ENCODE assay signal across 1 cellular context in genomic region chr3:141484701-141485287, GRCh38.
A peak's percentile ranks its signal among the peaks of the same experiment; 100 is the strongest.
TF ChIP-seq lines count a peak whose summit lies in the region.

No MANE protein-coding gene starts in this region.

TF ChIP-seq in HepG2, 621 proteins besides CTCF, POLR2A, EP300 and RAD21:
- TF ChIP-seq MXD3 (CRISPR knock-in tag; IDR thresholded peaks at IDR 0.05): no peak
- 0 out of 2 replicates have a peak, but pooled peaks have one; percentile 42 for TF ChIP-seq ZKSCAN1 (IDR thresholded peaks at IDR 0.05; ENCODE audit: low read length)
- no peak for TF ChIP-seq ZBTB21 (CRISPR knock-in tag; IDR thresholded peaks at IDR 0.05)
- no peak for TF ChIP-seq HMGA1 (CRISPR knock-in tag; conservative IDR thresholded peaks at IDR 0.05)
- no peak for TF ChIP-seq HNF4A (CRISPR knock-in tag; IDR thresholded peaks at IDR 0.05)
- no peak for TF ChIP-seq ZNF446 (CRISPR knock-in tag; IDR thresholded peaks at IDR 0.05)
- TF ChIP-seq ZNF784 (CRISPR knock-in tag; IDR thresholded peaks at IDR 0.05; ENCODE audit: borderline replicate concordance): no peak
- TF ChIP-seq ISX (CRISPR knock-in tag; conservative IDR thresholded peaks at IDR 0.05): no peak
TF ChIP-seq in HepG2: peak in this region for 1.
